Comparison of ENCODE assay signal across 14 cellular contexts in the genomic region with DNA sequence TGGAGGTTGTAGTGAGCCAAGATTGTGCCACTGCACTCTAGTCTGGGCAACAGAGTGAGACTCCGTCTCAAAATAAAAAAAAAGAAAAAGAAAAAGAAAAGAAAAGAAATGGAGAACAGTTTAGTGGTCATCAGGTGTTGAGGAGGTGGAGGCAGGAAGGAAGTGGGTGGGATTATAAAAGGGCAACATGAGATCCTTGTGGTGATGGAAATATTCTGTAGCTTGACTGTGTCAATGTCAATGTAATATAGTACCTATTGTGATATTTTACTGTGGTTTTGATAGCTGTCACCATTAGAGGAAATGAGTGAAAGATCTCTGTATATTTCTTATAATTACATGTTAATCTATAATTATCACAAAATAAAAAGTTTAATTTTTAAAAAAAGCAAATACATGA.
A peak's percentile ranks its signal among the peaks of the same experiment; 100 is the strongest.
DNase-seq lines count a peak whose midpoint lies in the region; ATAC-seq and TF ChIP-seq lines count a peak whose summit lies in the region.
"Had no signal": no experiment of that assay in that cellular context is flagged by ENCODE, and none has a peak within 500 bp of the region (broad histone marks: within the 10 kb centered on the region; RNA-seq: fewer than 3 reads in every experiment).

No MANE protein-coding gene starts in this region.

- H3K36me3 Mint-ChIP-seq in activated CD8-positive, alpha-beta T cell treated with anti-CD3 and anti-CD28 coated beads for 36 hours (ENCODE audit: low read depth): no peaks in the 10 kb centered on the region
- H3K36me3 Mint-ChIP-seq in activated naive CD8-positive, alpha-beta T cell treated with anti-CD3 and anti-CD28 coated beads for 36 hours: peaks cover 2% of the 10 kb centered on the region
- H3K36me3 Mint-ChIP-seq: CD8-positive, alpha-beta T cell had no signal

- H3K4me3 Mint-ChIP-seq in activated CD8-positive, alpha-beta T cell treated with anti-CD3 and anti-CD28 coated beads for 36 hours: no peak overlapping the region
- no peak overlapping the region for H3K4me3 Mint-ChIP-seq in activated naive CD8-positive, alpha-beta T cell treated with anti-CD3 and anti-CD28 coated beads for 36 hours
- H3K4me3 Mint-ChIP-seq in stimulated activated naive CD8-positive, alpha-beta T cell treated with anti-CD3 and anti-CD28 coated beads, Interleukin-15, amount 100 ng/mL, for 72 hours: peak overlapping the region; percentile 2 to 12
- H3K4me3 Mint-ChIP-seq: CD8-positive, alpha-beta T cell had no signal

- H3K27me3 Mint-ChIP-seq in activated CD8-positive, alpha-beta T cell treated with anti-CD3 and anti-CD28 coated beads for 36 hours: no peaks in the 10 kb centered on the region
- no peaks in the 10 kb centered on the region for H3K27me3 Mint-ChIP-seq in activated naive CD8-positive, alpha-beta T cell treated with anti-CD3 and anti-CD28 coated beads for 36 hours
- H3K27me3 Mint-ChIP-seq in stimulated activated naive CD8-positive, alpha-beta T cell treated with anti-CD3 and anti-CD28 coated beads, Interleukin-15, amount 100 ng/mL, for 72 hours: no peaks in the 10 kb centered on the region

- POLR2A ChIA-PET in activated CD8-positive, alpha-beta T cell treated with anti-CD3 and anti-CD28 coated beads for 36 hours (lab: Charles Lee): interaction anchor here (1.5 kb wide), 1 partner anchor 11 kb away, joined by 3 read pairs; no protein-coding TSS in a partner anchor

- no peak for TF ChIP-seq CTCF in activated CD8-positive, alpha-beta T cell treated with anti-CD3 and anti-CD28 coated beads for 36 hours (IDR thresholded peaks at IDR 0.05)

- no peak overlapping the region for H3K4me3 ChIP-seq in Jurkat, Clone E6-1 (ENCODE audit: low read length)
- H3K4me3 ChIP-seq: HAP-1 had no signal

- intact Hi-C loops in activated CD8-positive, alpha-beta T cell treated with anti-CD3 and anti-CD28 coated beads for 36 hours (cut with micrococcal nuclease): no loop called here

- DNase-seq in Jurkat, Clone E6-1 (ENCODE audit: low read depth, low spot score): peak; percentile 22
- DNase-seq in activated CD8-positive, alpha-beta T cell treated with anti-CD3 and anti-CD28 coated beads for 36 hours: peak; percentile 38
- no peak for DNase-seq in activated naive CD8-positive, alpha-beta T cell treated with anti-CD3 and anti-CD28 coated beads for 36 hours
- DNase-seq in stimulated activated naive CD8-positive, alpha-beta T cell treated with anti-CD3 and anti-CD28 coated beads, Interleukin-15, amount 100 ng/mL, for 72 hours: no peak
- no peak for DNase-seq in UCSD-AML1 (lab: John Stamatoyannopoulos, UW; ENCODE audit: unreplicated experiment)
- DNase-seq: BE2C; CD8-positive, alpha-beta T cell; COR-L47; DMS153; DMS79 treated with DMSO at 0.1 percent for 48 hours; GDM1 had no signal

- CTCF ChIA-PET in activated CD8-positive, alpha-beta T cell treated with anti-CD3 and anti-CD28 coated beads for 36 hours (lab: Charles Lee): interaction anchor here (1.4 to 1.7 kb wide), 2 partner anchors 29 to 32 kb away, joined by 3 to 7 read pairs; no protein-coding TSS in a partner anchor

- no peaks in the 10 kb centered on the region for H3K9me3 Mint-ChIP-seq in activated CD8-positive, alpha-beta T cell treated with anti-CD3 and anti-CD28 coated beads for 36 hours
- H3K9me3 Mint-ChIP-seq in activated naive CD8-positive, alpha-beta T cell treated with anti-CD3 and anti-CD28 coated beads for 36 hours: no peaks in the 10 kb centered on the region
- H3K9me3 Mint-ChIP-seq in stimulated activated naive CD8-positive, alpha-beta T cell treated with anti-CD3 and anti-CD28 coated beads, Interleukin-15, amount 100 ng/mL, for 72 hours: peaks cover 0 to 11% of the 10 kb centered on the region in 2 donors
- H3K9me3 Mint-ChIP-seq: CD8-positive, alpha-beta T cell had no signal

- H3K4me1 Mint-ChIP-seq in activated CD8-positive, alpha-beta T cell treated with anti-CD3 and anti-CD28 coated beads for 36 hours (ENCODE audit: low read depth): peaks cover 18% of the 10 kb centered on the region
- H3K4me1 Mint-ChIP-seq in activated naive CD8-positive, alpha-beta T cell treated with anti-CD3 and anti-CD28 coated beads for 36 hours: peaks cover 19% of the 10 kb centered on the region
- H3K4me1 Mint-ChIP-seq in stimulated activated naive CD8-positive, alpha-beta T cell treated with anti-CD3 and anti-CD28 coated beads, Interleukin-15, amount 100 ng/mL, for 72 hours: peaks cover 21% of the 10 kb centered on the region

- H3K27ac Mint-ChIP-seq in activated CD8-positive, alpha-beta T cell treated with anti-CD3 and anti-CD28 coated beads for 36 hours: peak overlapping the region; percentile 48
- peak overlapping the region; percentile 67 for H3K27ac Mint-ChIP-seq in activated naive CD8-positive, alpha-beta T cell treated with anti-CD3 and anti-CD28 coated beads for 36 hours
- H3K27ac Mint-ChIP-seq in stimulated activated naive CD8-positive, alpha-beta T cell treated with anti-CD3 and anti-CD28 coated beads, Interleukin-15, amount 100 ng/mL, for 72 hours: peak overlapping the region in 1 of 2 donors; percentile 44
- H3K27ac Mint-ChIP-seq: CD8-positive, alpha-beta T cell had no signal

- ATAC-seq in activated CD8-positive, alpha-beta T cell treated with anti-CD3 and anti-CD28 coated beads for 36 hours: peak; percentile 92
- peak; percentile 69 for ATAC-seq in stimulated activated naive CD8-positive, alpha-beta T cell treated with anti-CD3 and anti-CD28 coated beads, Interleukin-15, amount 100 ng/mL, for 72 hours
- no peak for ATAC-seq in HG03097 (IDR thresholded peaks at IDR 0.05; ENCODE audit: low FRiP score, unreplicated experiment)
- ATAC-seq in HG02763 (IDR thresholded peaks at IDR 0.05; ENCODE audit: unreplicated experiment): no peak
- ATAC-seq: CD8-positive, alpha-beta T cell had no signal

Comparison
In these comparisons a context has a peak if more than half of its experiments do, and no peak if none do; other contexts are left out.
1. DNase-seq: peak in Jurkat, Clone E6-1 (single experiment) and activated CD8-positive, alpha-beta T cell treated with anti-CD3 and anti-CD28 coated beads for 36 hours (single experiment); none in activated naive CD8-positive, alpha-beta T cell treated with anti-CD3 and anti-CD28 coated beads for 36 hours (single experiment), stimulated activated naive CD8-positive, alpha-beta T cell treated with anti-CD3 and anti-CD28 coated beads, Interleukin-15, amount 100 ng/mL, for 72 hours (0 of 2) and UCSD-AML1 (single experiment).
2. ATAC-seq: peak in activated CD8-positive, alpha-beta T cell treated with anti-CD3 and anti-CD28 coated beads for 36 hours (single experiment) and stimulated activated naive CD8-positive, alpha-beta T cell treated with anti-CD3 and anti-CD28 coated beads, Interleukin-15, amount 100 ng/mL, for 72 hours (single experiment); none in HG03097 (single experiment) and HG02763 (single experiment).
3. H3K4me3 Mint-ChIP-seq: peak in stimulated activated naive CD8-positive, alpha-beta T cell treated with anti-CD3 and anti-CD28 coated beads, Interleukin-15, amount 100 ng/mL, for 72 hours (2 of 2); none in activated CD8-positive, alpha-beta T cell treated with anti-CD3 and anti-CD28 coated beads for 36 hours (single experiment) and activated naive CD8-positive, alpha-beta T cell treated with anti-CD3 and anti-CD28 coated beads for 36 hours (single experiment).